Comparison of ENCODE assay signal across 6 cellular contexts in the genomic region with DNA sequence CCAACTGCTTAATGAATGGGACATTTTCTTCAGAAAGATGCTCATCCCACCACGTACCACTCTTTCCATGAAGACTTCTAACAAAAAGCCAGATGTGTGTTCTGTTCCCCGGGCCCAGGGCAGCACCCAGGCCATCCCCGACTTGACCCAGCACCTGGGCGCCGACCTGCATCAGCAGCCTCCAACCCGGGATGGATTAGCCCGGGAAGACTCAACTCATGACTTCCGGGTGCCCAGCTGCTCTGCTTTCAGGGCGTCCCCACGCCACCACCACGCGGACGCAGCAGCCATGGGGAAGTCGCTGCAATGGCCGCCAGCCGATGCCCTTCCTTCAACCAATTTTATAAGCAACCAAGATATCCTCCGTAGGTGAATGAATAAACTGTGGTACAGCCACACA.
"Had no signal": no experiment of that assay in that cellular context is flagged by ENCODE, and none has a peak within 500 bp of the region (broad histone marks: within the 10 kb centered on the region; RNA-seq: fewer than 3 reads in every experiment).

No MANE protein-coding gene starts in this region.

- ATAC-seq: GM23338, K562 had no signal

- H3K4me3 ChIP-seq: GM23338, K562 had no signal

- DNase-seq: H9, HCEC 1CT, IMR-90, KG1 had no signal
